1 cellular context compared by ENCODE assay signal in the genomic region with DNA sequence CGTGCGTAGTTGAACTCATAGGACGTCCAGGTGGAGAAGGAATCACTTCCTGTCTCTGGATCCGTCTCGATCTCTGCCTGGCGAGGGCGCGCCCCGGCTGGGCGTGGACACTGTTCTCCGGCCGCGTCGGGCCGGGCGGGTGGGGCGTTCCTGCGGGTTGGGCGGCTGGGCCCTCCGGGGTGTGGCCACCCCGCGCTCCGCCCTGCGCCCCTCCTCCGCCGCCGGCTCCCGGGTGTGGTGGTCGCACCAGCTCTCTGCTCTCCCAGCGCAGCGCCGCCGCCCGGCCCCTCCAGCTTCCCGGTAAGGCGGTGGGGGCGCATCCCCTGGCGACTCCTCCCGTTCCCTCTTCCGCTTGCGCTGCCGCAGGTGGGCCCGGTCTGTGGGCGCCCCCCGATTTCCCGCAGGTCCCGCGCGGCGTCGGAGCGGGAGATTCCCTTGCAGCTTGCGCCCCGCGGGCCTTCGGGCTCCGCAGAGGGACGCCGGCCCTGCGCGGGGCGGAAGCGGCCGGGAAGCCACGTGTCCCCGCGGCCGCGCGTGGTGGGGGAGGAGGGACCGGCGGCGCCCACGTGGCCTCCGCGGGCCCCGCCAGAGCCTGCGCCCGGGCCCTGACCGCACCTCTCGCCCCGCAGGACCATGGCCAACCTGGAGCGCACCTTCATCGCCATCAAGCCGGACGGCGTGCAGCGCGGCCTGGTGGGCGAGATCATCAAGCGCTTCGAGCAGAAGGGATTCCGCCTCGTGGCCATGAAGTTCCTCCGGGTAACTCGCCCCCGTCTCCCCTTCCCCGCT.
TF ChIP-seq lines count a peak whose summit lies in the region.

A gene (plus strand): TSS at position 214 of the 789 bp plus-strand sequence. CDS start 420 bp downstream, at position 634.

TF ChIP-seq in SK-N-SH treated with all-trans-retinoic acid at 6 μM for 48 hours, 23 proteins besides CTCF, POLR2A, EP300 and RAD21 (continued from another document):
- TF ChIP-seq, protein P1, sequence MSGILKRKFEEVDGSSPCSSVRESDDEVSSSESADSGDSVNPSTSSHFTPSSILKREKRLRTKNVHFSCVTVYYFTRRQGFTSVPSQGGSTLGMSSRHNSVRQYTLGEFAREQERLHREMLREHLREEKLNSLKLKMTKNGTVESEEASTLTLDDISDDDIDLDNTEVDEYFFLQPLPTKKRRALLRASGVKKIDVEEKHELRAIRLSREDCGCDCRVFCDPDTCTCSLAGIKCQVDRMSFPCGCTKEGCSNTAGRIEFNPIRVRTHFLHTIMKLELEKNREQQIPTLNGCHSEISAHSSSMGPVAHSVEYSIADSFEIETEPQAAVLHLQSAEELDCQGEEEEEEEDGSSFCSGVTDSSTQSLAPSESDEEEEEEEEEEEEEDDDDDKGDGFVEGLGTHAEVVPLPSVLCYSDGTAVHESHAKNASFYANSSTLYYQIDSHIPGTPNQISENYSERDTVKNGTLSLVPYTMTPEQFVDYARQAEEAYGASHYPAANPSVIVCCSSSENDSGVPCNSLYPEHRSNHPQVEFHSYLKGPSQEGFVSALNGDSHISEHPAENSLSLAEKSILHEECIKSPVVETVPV (CRISPR knock-in tag; IDR thresholded peaks at IDR 0.05): no peak
- TF ChIP-seq PPARA (CRISPR knock-in tag; IDR thresholded peaks at IDR 0.05; ENCODE audit: borderline replicate concordance): no peak
- no peak for TF ChIP-seq GLIS3 (CRISPR knock-in tag; IDR thresholded peaks at IDR 0.05)
